In the genomic region with DNA sequence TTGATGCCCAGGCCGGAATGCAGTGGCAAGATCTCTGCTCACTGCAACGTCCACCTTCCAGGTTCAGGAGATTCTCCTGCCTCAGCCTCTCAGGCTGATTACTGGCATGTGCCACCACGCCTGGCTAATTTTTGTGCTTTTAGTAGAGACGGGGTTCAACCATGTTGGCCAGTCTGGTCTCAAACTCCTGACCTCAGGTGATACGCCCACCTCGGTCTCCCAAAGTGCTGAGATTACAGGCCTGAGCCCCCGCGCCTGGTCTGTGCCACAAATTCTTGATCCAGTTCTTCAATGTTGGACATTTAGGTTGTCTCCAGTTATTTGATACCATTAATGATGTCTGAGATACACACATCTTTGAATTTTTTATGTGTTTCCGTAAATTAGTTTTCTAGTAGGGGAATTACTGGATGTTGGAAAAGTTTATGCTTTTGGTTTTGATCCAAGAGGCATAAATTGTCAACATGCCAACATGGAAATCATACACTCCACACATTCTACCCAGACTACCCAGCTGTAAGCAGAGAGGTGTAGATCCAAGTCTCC, we compare ENCODE assay signal across 8 cellular contexts. TPM values are rescaled to one million over a fixed set of nuclear protein-coding genes. Genes with fewer than 3 reads are reported as not detected.
A peak's percentile ranks its signal among the peaks of the same experiment; 100 is the strongest.
DNase-seq lines count a peak whose midpoint lies in the region; ATAC-seq and TF ChIP-seq lines count a peak whose summit lies in the region.

No MANE protein-coding gene starts in this region.

- 0 out of 2 replicates have a peak overlapping the region, but pooled peaks have one; percentile 72 for H3K9ac ChIP-seq in KMS-11

- H3K4me3 ChIP-seq in AG04450 (ENCODE audit: low read depth, low read length) (peak overlapping the region; percentile 91), KMS-11 (IDR thresholded peaks at IDR 0.05; ENCODE audit: insufficient read depth, low read depth, low read length) (no peak overlapping the region), muscle layer of duodenum (ENCODE audit: low read depth in 1 of 2, low read length in 2 of 2) (peak overlapping the region; percentile 65 to 98)

- DNase-seq in AG04450 (ENCODE audit: low read depth, low spot score) (no peak), D341Med (ENCODE audit: low spot score) (no peak), mesenteric fat pad (ENCODE audit: low spot score) (no peak)

- H3K9me3 ChIP-seq in AG04450 (ENCODE audit: control insufficient read depth, insufficient read depth, low read length) (no peaks in the 10 kb centered on the region; the same call in 1 of the 2 replicates), muscle layer of duodenum (ENCODE audit: control insufficient read depth in 1 of 2, low read length in 2 of 2) (no peaks in the 10 kb centered on the region)

- H3K27ac ChIP-seq in AG04450 (ENCODE audit: low read depth, low read length) (peak overlapping the region; percentile 63), KMS-11 (no peak overlapping the region; the same call in 1 of the 2 replicates), cingulate gyrus (ENCODE audit: low read depth, low read length) (peak overlapping the region; percentile 93), muscle layer of duodenum (ENCODE audit: low read length) (peak overlapping the region; percentile 87)

- H4K20me1 ChIP-seq in KMS-11 (ENCODE audit: insufficient read depth): no peaks in the 10 kb centered on the region

- H3K27me3 ChIP-seq in AG04450 (ENCODE audit: control insufficient read depth, insufficient read depth, low read length): no peaks in the 10 kb centered on the region
- H3K27me3 ChIP-seq in KMS-11 (ENCODE audit: insufficient read depth, low read depth): no peaks in the 10 kb centered on the region
- no peaks in the 10 kb centered on the region for H3K27me3 ChIP-seq in muscle layer of duodenum (ENCODE audit: low read depth, low read length)

- peaks cover 22% of the 10 kb centered on the region for H3K4me1 ChIP-seq in KMS-11 (ENCODE audit: low read depth, poor library complexity, severe bottlenecking)
- peaks cover 8 to 31% of the 10 kb centered on the region in 2 donors for H3K4me1 ChIP-seq in muscle layer of duodenum (ENCODE audit: control insufficient read depth in 1 of 2, insufficient read depth in 2 of 2, low read length in 2 of 2)

- POLR2A ChIA-PET in AG04450 (lab: Yijun Ruan, JAX): interaction anchor here (1.0 to 1.6 kb wide), 5 partner anchors 8 to 123 kb away, joined by 3 to 4 read pairs (median 3); a partner anchor contains a TSS

- H3K36me3 ChIP-seq in KMS-11 (ENCODE audit: insufficient read depth) (no peaks in the 10 kb centered on the region), muscle layer of duodenum (ENCODE audit: control insufficient read depth in 1 of 2, insufficient read depth in 2 of 2, low read length in 2 of 2) (peaks cover 0 to 7% of the 10 kb centered on the region in 2 donors)

- peak overlapping the region; percentile 62 for H3K4me2 ChIP-seq in KMS-11

- peak overlapping the region; percentile 73 for H2AFZ ChIP-seq in KMS-11 (ENCODE audit: low read depth)

- peaks cover 24% of the 10 kb centered on the region; the same call in 1 of the 2 replicates for H3K79me2 ChIP-seq in KMS-11 (ENCODE audit: insufficient read depth, low read depth)

- CTCF ChIA-PET in AG04450 (lab: Charles Lee): no interaction called here

- ATAC-seq in GM21367 (IDR thresholded peaks at IDR 0.05; ENCODE audit: unreplicated experiment) (no peak), GM18907 (IDR thresholded peaks at IDR 0.05; ENCODE audit: unreplicated experiment) (no peak)

- no peak; the same call in 1 of the 2 replicates for TF ChIP-seq CTCF in AG04450 (IDR thresholded peaks at IDR 0.05; ENCODE audit: low read depth, low read length)
- TF ChIP-seq CTCF in KMS-11 (conservative IDR thresholded peaks at IDR 0.05; ENCODE audit: low read depth, low read length): 0 out of 2 replicates have a peak, but pooled peaks have one; percentile 33

RNA-seq across cellular contexts. Expression of a gene that starts 0.5 kb away (rescaled TPM):
- 28.2 and 36.3 TPM in 2 replicates for polyA plus RNA-seq in AG04450 (2011; rRNA removed)
- polyA minus RNA-seq in AG04450 (2011; rRNA and poly(A)+ RNA removed): 22.6 and 35.8 TPM in 2 replicates
- total RNA-seq in mesenteric fat pad: 19.9 TPM

RNA-seq across cellular contexts. Expression of a gene that starts 46.0 kb away (rescaled TPM):
- 14.0 and 14.3 TPM in 2 replicates for polyA plus RNA-seq in AG04450 (2011; rRNA removed)
- 23.8 and 31.1 TPM in 2 replicates for polyA minus RNA-seq in AG04450 (2011; rRNA and poly(A)+ RNA removed)
- 30.5 TPM for total RNA-seq in mesenteric fat pad
